In genomic region chr3:72440491-72440890, GRCh38 we compare ENCODE assay signal across 16 cellular contexts. TPM values are rescaled to one million over a fixed set of nuclear protein-coding genes. Genes with fewer than 3 reads are reported as not detected.
A peak's percentile ranks its signal among the peaks of the same experiment; 100 is the strongest.
DNase-seq lines count a peak whose midpoint lies in the region; ATAC-seq, FAIRE-seq and TF ChIP-seq lines count a peak whose summit lies in the region.
"Had no signal": no experiment of that assay in that cellular context is flagged by ENCODE, and none has a peak within 500 bp of the region (broad histone marks: within the 10 kb centered on the region; RNA-seq: fewer than 3 reads in every experiment).

No MANE protein-coding gene starts in this region.

- intact Hi-C loops in posterior vena cava (cut with DNase I), result no loop called here

- no peak for TF ChIP-seq POLR2A in GM12891 (IDR thresholded peaks at IDR 0.05; ENCODE audit: low read depth, low read length)

- DNase-seq in GM12891 (ENCODE audit: insufficient read length, low spot score) (no peak), RPMI8226 (peak; percentile 5), DMS153 treated with DMSO at 0.1 percent for 48 hours (lab: John Stamatoyannopoulos, UW; ENCODE audit: unreplicated experiment) (no peak), posterior vena cava (ENCODE audit: low spot score) (no peak), DMS114 treated with DMSO at 0.1 percent for 48 hours (lab: John Stamatoyannopoulos, UW; ENCODE audit: unreplicated experiment) (no peak)
- DNase-seq in stimulated activated CD4-positive, alpha-beta T cell treated with anti-CD3 and anti-CD28 coated beads, Interleukin-4, amount 100 ng/mL, for 24 hours, result no peak
- DNase-seq: activated CD4-positive, CD25-positive, alpha-beta regulatory T cell treated with anti-CD3 and anti-CD28 coated beads, Interleukin-2, amount 50 U/mL, for 72 hours; body of pancreas; C1 segment of cervical spinal cord; GF-D8; NCI-H1694; NCI-H82; stimulated activated CD4-positive, alpha-beta T cell treated with anti-CD3 and anti-CD28 coated beads, Interleukin-4, amount 100 ng/mL, for 4 hours; stomach had no signal

- FAIRE-seq in GM12891 (lab: Jason Lieb, UNC), result peak; percentile 70

- ATAC-seq in GM19438 (IDR thresholded peaks at IDR 0.05; ENCODE audit: low read depth, unreplicated experiment) (peak; percentile 48), HG03064 (IDR thresholded peaks at IDR 0.05; ENCODE audit: low read depth, unreplicated experiment) (peak; percentile 49)
- ATAC-seq: body of pancreas had no signal

TF ChIP-seq in GM12891, 5 proteins besides CTCF, POLR2A, EP300 and RAD21:
- TF ChIP-seq POLR2AphosphoS5 (IDR thresholded peaks at IDR 0.05; ENCODE audit: low read depth, low read length) (no peak), PAX5 (IDR thresholded peaks at IDR 0.05; ENCODE audit: insufficient read depth, low read length, severe bottlenecking) (no peak), TAF1 (IDR thresholded peaks at IDR 0.05; ENCODE audit: low read depth, low read length) (no peak), SPI1 (IDR thresholded peaks at IDR 0.05; ENCODE audit: low read depth, low read length) (peak; percentile 96), POU2F2 (IDR thresholded peaks at IDR 0.05; ENCODE audit: low read depth, low read length) (no peak)

RNA-seq across cellular contexts. Expression of gene RYBP, which starts 5.9 kb away (rescaled TPM):
- 7.5 TPM for polyA plus RNA-seq in GM12891 (2012; ENCODE audit: low read depth, missing spikeins)
- total RNA-seq in posterior vena cava, result 10 to 100 TPM; 14.0 to 15.0 TPM
